1 cellular context compared by ENCODE assay signal in genomic region chr7:73761854-73762658, GRCh38.
TF ChIP-seq lines count a peak whose summit lies in the region.

No MANE protein-coding gene starts in this region.

TF ChIP-seq in GM23338, 12 proteins besides CTCF, POLR2A, EP300 and RAD21:
- TF ChIP-seq ZNF114 (CRISPR knock-in tag; IDR thresholded peaks at IDR 0.05) (no peak), REST (IDR thresholded peaks at IDR 0.05; ENCODE audit: unreplicated experiment) (no peak), ZNF462 (CRISPR knock-in tag; IDR thresholded peaks at IDR 0.05) (no peak), EZH2 (IDR thresholded peaks at IDR 0.05; ENCODE audit: low read depth, unreplicated experiment) (no peak), POLR2AphosphoS5 (IDR thresholded peaks at IDR 0.05; ENCODE audit: low read depth) (peak; percentile 15; the same call in 1 of the 2 replicates), NANOG (IDR thresholded peaks at IDR 0.05; ENCODE audit: borderline replicate concordance) (no peak)
- TF ChIP-seq, protein P1, sequence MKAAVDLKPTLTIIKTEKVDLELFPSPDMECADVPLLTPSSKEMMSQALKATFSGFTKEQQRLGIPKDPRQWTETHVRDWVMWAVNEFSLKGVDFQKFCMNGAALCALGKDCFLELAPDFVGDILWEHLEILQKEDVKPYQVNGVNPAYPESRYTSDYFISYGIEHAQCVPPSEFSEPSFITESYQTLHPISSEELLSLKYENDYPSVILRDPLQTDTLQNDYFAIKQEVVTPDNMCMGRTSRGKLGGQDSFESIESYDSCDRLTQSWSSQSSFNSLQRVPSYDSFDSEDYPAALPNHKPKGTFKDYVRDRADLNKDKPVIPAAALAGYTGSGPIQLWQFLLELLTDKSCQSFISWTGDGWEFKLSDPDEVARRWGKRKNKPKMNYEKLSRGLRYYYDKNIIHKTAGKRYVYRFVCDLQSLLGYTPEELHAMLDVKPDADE (IDR thresholded peaks at IDR 0.05), result no peak
